27 cellular contexts compared by ENCODE assay signal in genomic region chr6:121106962-121107361, GRCh38.
"Had no signal": no experiment of that assay in that cellular context is flagged by ENCODE, and none has a peak within 500 bp of the region (broad histone marks: within the 10 kb centered on the region; RNA-seq: fewer than 3 reads in every experiment).

No MANE protein-coding gene starts in this region.

- H3K9me3 ChIP-seq: ovary, psoas muscle, right lobe of liver, suprapubic skin, testis, tibial artery, transverse colon, upper lobe of right lung, uterus had no signal

- H3K27ac ChIP-seq: neural progenitor cell, ovary, parathyroid adenoma, psoas muscle, right lobe of liver, sigmoid colon, spleen, suprapubic skin, testis, tibial artery, transverse colon, upper lobe of right lung, uterus had no signal

- H3K4me3 ChIP-seq: neural progenitor cell, ovary, psoas muscle, right lobe of liver, sigmoid colon, smooth muscle cell, spleen, suprapubic skin, testis, tibial artery, transverse colon, upper lobe of right lung, uterus had no signal

- DNase-seq: natural killer cell; occipital lobe; ovary; posterior cingulate gyrus; psoas muscle; right cardiac atrium; right lobe of liver; sigmoid colon; spleen; stimulated activated CD4-positive, alpha-beta T cell treated with anti-CD3 and anti-CD28 coated beads, Interleukin-12 subunit alpha, Interleukin-12 subunit beta, amount 100 ng/mL, for 4 hours; stimulated activated CD4-positive, alpha-beta T cell treated with anti-CD3 and anti-CD28 coated beads, Interleukin-1b, Interleukin-23, amount 100 ng/mL, for 48 hours; stimulated activated CD4-positive, alpha-beta T cell treated with anti-CD3 and anti-CD28 coated beads, Interleukin-4, amount 100 ng/mL, for 1 hour; stimulated activated CD4-positive, alpha-beta T cell treated with anti-CD3 and anti-CD28 coated beads, Interleukin-4, amount 100 ng/mL, for 4 hours; stimulated activated CD8-positive, alpha-beta memory T cell treated with anti-CD3 and anti-CD28 coated beads, Interleukin-4, amount 100 ng/mL, for 48 hours; stimulated activated naive CD4-positive, alpha-beta T cell; stimulated activated naive CD8-positive, alpha-beta T cell treated with anti-CD3 and anti-CD28 coated beads, Interleukin-15, amount 100 ng/mL, for 72 hours; stimulated activated naive CD8-positive, alpha-beta T cell treated with anti-CD3 and anti-CD28 coated beads, Interleukin-15, Interleukin-2, amounts not matched to agents 100 U/mL and 50 U/mL, for 24 hours; substantia nigra; testis; tibial artery; transverse colon; upper lobe of right lung; uterus had no signal

- H3K27me3 ChIP-seq: neural progenitor cell, ovary, right lobe of liver, sigmoid colon, spleen, suprapubic skin, testis, tibial artery, transverse colon, upper lobe of right lung, uterus had no signal

- H3K36me3 ChIP-seq: neural progenitor cell, ovary, right lobe of liver, sigmoid colon, spleen, suprapubic skin, tibial artery, transverse colon, upper lobe of right lung, uterus had no signal

- H3K4me1 ChIP-seq: neural progenitor cell, parathyroid adenoma, psoas muscle, right lobe of liver, sigmoid colon, spleen, suprapubic skin, testis, tibial artery, transverse colon, upper lobe of right lung, uterus had no signal
